Comparison of ENCODE assay signal across 10 cellular contexts in genomic region chr16:25065899-25066298, GRCh38. TPM values are rescaled to one million over a fixed set of nuclear protein-coding genes. Genes with fewer than 3 reads are reported as not detected.
DNase-seq lines count a peak whose midpoint lies in the region; ATAC-seq, FAIRE-seq and TF ChIP-seq lines count a peak whose summit lies in the region.
"Had no signal": no experiment of that assay in that cellular context is flagged by ENCODE, and none has a peak within 500 bp of the region (broad histone marks: within the 10 kb centered on the region; RNA-seq: fewer than 3 reads in every experiment).

No MANE protein-coding gene starts in this region.

- H3K79me2 ChIP-seq in mammary epithelial cell (ENCODE audit: insufficient read depth, low read length) (no peaks in the 10 kb centered on the region), SU-DHL-6 (ENCODE audit: insufficient read depth, low read length) (no peaks in the 10 kb centered on the region), keratinocyte (ENCODE audit: control insufficient read depth, insufficient read depth, low read length) (no peaks in the 10 kb centered on the region)

- intact Hi-C loops in mammary epithelial cell (cut with micrococcal nuclease) (loop anchor here (5.0 kb wide), 1 partner anchor 41 kb away; no protein-coding TSS in a partner anchor), breast epithelium (cut with DNase I; ENCODE audit: low total_unique reads) (loop anchor here (10.0 kb wide), 1 partner anchor 159 kb away; no protein-coding TSS in a partner anchor), transverse colon (cut with DNase I; ENCODE audit: low total_unique reads) (no loop called here)

- no peak for DNase-seq in mammary epithelial cell
- DNase-seq in breast epithelium (ENCODE audit: low spot score in 2 of 2) = no peak
- DNase-seq in keratinocyte (ENCODE audit: low read depth, low spot score) = no peak
- DNase-seq in transverse colon = no peak
- DNase-seq in SK-N-DZ (ENCODE audit: low spot score) = no peak
- no peak for DNase-seq in MG63
- DNase-seq: NCI-H1048 had no signal

- H3F3A ChIP-seq in SU-DHL-6 (ENCODE audit: insufficient read depth) = no peaks in the 10 kb centered on the region

- CTCF ChIA-PET in mammary epithelial cell (lab: Charles Lee; ENCODE audit: low non-redundant PET) = no interaction called here

- no TSS peak for BruUV-seq in mammary epithelial cell (replicated peaks; lab: Mats Ljungman, UMichigan)

- H3K9ac ChIP-seq in mammary epithelial cell (ENCODE audit: insufficient read depth, low read length) (no peak overlapping the region), SU-DHL-6 (ENCODE audit: low read length) (no peak overlapping the region), keratinocyte (ENCODE audit: control insufficient read depth, extremely low read depth, insufficient read depth, low read length) (no peak overlapping the region)

- peaks cover 2% of the 10 kb centered on the region for H3K4me1 ChIP-seq in mammary epithelial cell (ENCODE audit: insufficient read depth, low read length)
- H3K4me1 ChIP-seq in breast epithelium = no peaks in the 10 kb centered on the region
- peaks cover 8% of the 10 kb centered on the region for H3K4me1 ChIP-seq in keratinocyte (ENCODE audit: control insufficient read depth, extremely low read depth, insufficient read depth, low read length)
- peaks cover 0 to 16% (median 11%) of the 10 kb centered on the region in 4 donors for H3K4me1 ChIP-seq in transverse colon

- no peak for FAIRE-seq in keratinocyte (lab: Jason Lieb, UNC)

- WGBS in mammary epithelial cell (ENCODE audit: low coverage, missing lambda C conversion rate) = 65% methylated on average over 8 of the region's 8 CpGs
- 73% methylated on average over 8 of the region's 8 CpGs; no CpG with 5 or more reads in 1 of the 2 donors for WGBS in transverse colon (ENCODE audit: low coverage in 1 of 2), 2 donors

- H3K27me3 ChIP-seq in mammary epithelial cell (ENCODE audit: insufficient read depth, low read length) (no peaks in the 10 kb centered on the region), breast epithelium (no peaks in the 10 kb centered on the region), SU-DHL-6 (ENCODE audit: low read length) (no peaks in the 10 kb centered on the region), keratinocyte (ENCODE audit: control insufficient read depth, extremely low read depth, insufficient read depth, low read length) (no peaks in the 10 kb centered on the region), transverse colon (no peaks in the 10 kb centered on the region), MG63 (no peaks in the 10 kb centered on the region)
- H3K27me3 ChIP-seq: left lung had no signal

- H3K4me3 ChIP-seq in mammary epithelial cell (replicated peaks in 1 of 3; ENCODE audit: insufficient read depth in 1 of 3, low read depth in 2 of 3, low read length in 3 of 3) (no peak overlapping the region), breast epithelium (no peak overlapping the region), SU-DHL-6 (ENCODE audit: insufficient read depth, low read length, poor library complexity, severe bottlenecking) (no peak overlapping the region), keratinocyte (ENCODE audit: control insufficient read depth in 2 of 3, extremely low read depth in 1 of 3, insufficient read depth in 2 of 3, low read depth in 1 of 3, low read length in 3 of 3) (no peak overlapping the region), transverse colon (no peak overlapping the region), MG63 (no peak overlapping the region)

- H3K4me2 ChIP-seq in mammary epithelial cell (ENCODE audit: insufficient read depth, low read depth, low read length) (no peak overlapping the region), SU-DHL-6 (ENCODE audit: low read depth, low read length, poor library complexity, severe bottlenecking) (no peak overlapping the region), keratinocyte (ENCODE audit: control insufficient read depth, extremely low read depth, insufficient read depth, low read depth, low read length) (peak overlapping the region; percentile 70)

- H3K27ac ChIP-seq in mammary epithelial cell (ENCODE audit: insufficient read depth, low read depth, low read length) (no peak overlapping the region), breast epithelium (peak overlapping the region in 1 of 2 donors; percentile 93), SU-DHL-6 (ENCODE audit: low read depth, low read length) (no peak overlapping the region), keratinocyte (ENCODE audit: control insufficient read depth, insufficient read depth, low read length) (no peak overlapping the region), transverse colon (peak overlapping the region; percentile 93 to 96 (median 95))

- dilution Hi-C loops in mammary epithelial cell (cut with HindIII; ENCODE audit: low sequenced_read_pairs) = no loop called here
- dilution Hi-C loops in keratinocyte (cut with MboI; ENCODE audit: extremely low pct_ligation_motif_present, low sequenced_read_pairs) = no loop called here

- TF ChIP-seq CTCF in mammary epithelial cell (conservative IDR thresholded peaks at IDR 0.05 in 1 of 2, IDR thresholded peaks at IDR 0.05 in 1 of 2; ENCODE audit: extremely low read depth in 1 of 2, insufficient read depth in 1 of 2, low read depth in 1 of 2, low read length in 2 of 2) = no peak
- TF ChIP-seq CTCF in breast epithelium (IDR thresholded peaks at IDR 0.05) = no peak
- TF ChIP-seq CTCF in SU-DHL-6 (IDR thresholded peaks at IDR 0.05; ENCODE audit: insufficient read depth, low read length, poor library complexity, severe bottlenecking) = peak; percentile 39
- TF ChIP-seq CTCF in keratinocyte (optimal IDR thresholded peaks at IDR 0.05 in 1 of 3, IDR thresholded peaks at IDR 0.05 in 1 of 3, conservative IDR thresholded peaks at IDR 0.05 in 1 of 3; ENCODE audit: extremely low read depth in 1 of 3, insufficient read depth in 2 of 3, low read length in 3 of 3) = no peak
- TF ChIP-seq CTCF in transverse colon (IDR thresholded peaks at IDR 0.05) = no peak

- H4K20me1 ChIP-seq in mammary epithelial cell (ENCODE audit: insufficient read depth, low read length) = no peaks in the 10 kb centered on the region
- H4K20me1 ChIP-seq in SU-DHL-6 (ENCODE audit: low read depth, low read length) = no peaks in the 10 kb centered on the region
- no peaks in the 10 kb centered on the region for H4K20me1 ChIP-seq in keratinocyte (ENCODE audit: control insufficient read depth, extremely low read depth, insufficient read depth, low read length)

- TF ChIP-seq POLR2A in breast epithelium (IDR thresholded peaks at IDR 0.05) (no peak), transverse colon (IDR thresholded peaks at IDR 0.05) (no peak)

- H3K9me3 ChIP-seq in mammary epithelial cell (replicated peaks; ENCODE audit: insufficient read depth, low read length) = no peaks in the 10 kb centered on the region
- no peaks in the 10 kb centered on the region for H3K9me3 ChIP-seq in breast epithelium
- H3K9me3 ChIP-seq in SU-DHL-6 (ENCODE audit: insufficient read depth, low read length) = no peaks in the 10 kb centered on the region
- no peaks in the 10 kb centered on the region for H3K9me3 ChIP-seq in keratinocyte (ENCODE audit: control insufficient read depth, low read depth, low read length)
- H3K9me3 ChIP-seq in transverse colon = no peaks in the 10 kb centered on the region
- no peaks in the 10 kb centered on the region for H3K9me3 ChIP-seq in MG63
- H3K9me3 ChIP-seq: left lung had no signal

- no peak for ATAC-seq in GM19467 (IDR thresholded peaks at IDR 0.05; ENCODE audit: unreplicated experiment)

- no peaks in the 10 kb centered on the region for H3K9me1 ChIP-seq in keratinocyte (ENCODE audit: control insufficient read depth, extremely low read depth, insufficient read depth, low read length)

- peak overlapping the region; percentile 94 for H2AFZ ChIP-seq in mammary epithelial cell (ENCODE audit: low read depth, low read length)
- H2AFZ ChIP-seq in SU-DHL-6 (ENCODE audit: low read depth, low read length, severe bottlenecking) = peak overlapping the region; percentile 87
- H2AFZ ChIP-seq in keratinocyte (ENCODE audit: control insufficient read depth, low read length) = peak overlapping the region; percentile 83

- H3K9me2 ChIP-seq in SU-DHL-6 (replicated peaks; ENCODE audit: insufficient read depth, low read length) = no peaks in the 10 kb centered on the region

- in situ Hi-C loops in mammary epithelial cell (cut with MboI; ENCODE audit: low sequenced_read_pairs in 2 of 2) (no loop called here), transverse colon (cut with MboI; ENCODE audit: low pct_ligation_motif_present in 1 of 4, low pct_unique_long_range_greater_than_20kb in 1 of 4, low sequenced_read_pairs in 3 of 4) (loop anchor here in 2 of 4 donors (10.0 to 25.0 kb wide), 2 partner anchors 146 to 159 kb away; partner anchors contain the start of gene AQP8 (in 1 of the 2))

- H3K36me3 ChIP-seq in mammary epithelial cell (ENCODE audit: insufficient read depth, low read length) (no peaks in the 10 kb centered on the region), breast epithelium (no peaks in the 10 kb centered on the region), SU-DHL-6 (ENCODE audit: low read length) (no peaks in the 10 kb centered on the region), keratinocyte (ENCODE audit: control insufficient read depth in 2 of 2, extremely low read depth in 1 of 2, insufficient read depth in 2 of 2, low read length in 2 of 2) (no peaks in the 10 kb centered on the region), transverse colon (no peaks in the 10 kb centered on the region), MG63 (no peaks in the 10 kb centered on the region)
- H3K36me3 ChIP-seq: left lung had no signal

- no peak for TF ChIP-seq EP300 in transverse colon (IDR thresholded peaks at IDR 0.05; ENCODE audit: low read depth)

RNA-seq across cellular contexts. Expression of gene LCMT1, which starts 45.6 kb away (rescaled TPM):
- 10 to 100 TPM; 30.5 to 43.0 TPM for total RNA-seq in mammary epithelial cell
- 31.6 TPM for polyA plus RNA-seq in mammary epithelial cell
- polyA minus RNA-seq in mammary epithelial cell = 20.1 TPM
- total RNA-seq in breast epithelium = 10 to 100 TPM; 26.9 to 38.3 (median 30.4) TPM
- polyA plus RNA-seq in keratinocyte = 23.6 to 35.1 TPM (median 30.3 TPM) in 3 replicates
- 43.7 TPM for polyA plus RNA-seq in keratinocyte (2011; ENCODE audit: low read depth)
- 31.6 and 38.0 TPM in 2 replicates for polyA plus RNA-seq in keratinocyte (2011; cell fraction: cytosol; rRNA removed)
- polyA plus RNA-seq in keratinocyte (2011; cell fraction: nucleus; rRNA removed) = 17.9 and 18.0 TPM in 2 replicates
- polyA plus RNA-seq in keratinocyte (2012; ENCODE audit: low replicate concordance) = 39.2 and 40.9 TPM in 2 replicates
- 33.6 to 37.5 TPM (median 36.4 TPM) in 3 replicates for polyA minus RNA-seq in keratinocyte
- 34.5 TPM for polyA minus RNA-seq in keratinocyte (2011; cell fraction: cytosol; rRNA and poly(A)+ RNA removed)
- 13.6 and 18.1 TPM in 2 replicates for polyA minus RNA-seq in keratinocyte (2011; cell fraction: nucleus; rRNA and poly(A)+ RNA removed)
- 10 to 100 TPM; 23.5 to 53.7 (median 43.6) TPM for total RNA-seq in transverse colon
- polyA plus RNA-seq in SK-N-DZ (2014; cell fraction: cytosol; rRNA removed) = 52.6 and 53.8 TPM in 2 replicates
- polyA plus RNA-seq in SK-N-DZ (2014; cell fraction: nucleus; rRNA removed) = 41.6 and 45.1 TPM in 2 replicates
- 64.8 and 88.2 TPM in 2 replicates for total RNA-seq in MG63 (2014; rRNA removed; shearing (Covaris generic); ENCODE audit: low replicate concordance)

RNA-seq across cellular contexts. Expression of gene ARHGAP17, which starts 50.7 kb away (rescaled TPM):
- total RNA-seq in mammary epithelial cell = 10 to 100 TPM; 11.2 to 45.5 TPM
- 10.4 TPM for polyA plus RNA-seq in mammary epithelial cell
- polyA minus RNA-seq in mammary epithelial cell = 93.1 TPM
- 10 to 100 TPM; 40.8 to 43.6 (median 43.6) TPM for total RNA-seq in breast epithelium
- polyA plus RNA-seq in keratinocyte = 6.2 to 14.1 TPM (median 9.6 TPM) in 3 replicates
- 60.2 TPM for polyA plus RNA-seq in keratinocyte (2011; ENCODE audit: low read depth)
- 14.7 and 25.0 TPM in 2 replicates for polyA plus RNA-seq in keratinocyte (2011; cell fraction: cytosol; rRNA removed)
- 33.4 and 34.9 TPM in 2 replicates for polyA plus RNA-seq in keratinocyte (2011; cell fraction: nucleus; rRNA removed)
- 21.3 and 23.8 TPM in 2 replicates for polyA plus RNA-seq in keratinocyte (2012; ENCODE audit: low replicate concordance)
- polyA minus RNA-seq in keratinocyte = 19.8 to 25.2 TPM (median 24.1 TPM) in 3 replicates
- polyA minus RNA-seq in keratinocyte (2011; cell fraction: cytosol; rRNA and poly(A)+ RNA removed) = 15.2 TPM
- 18.1 and 35.2 TPM in 2 replicates for polyA minus RNA-seq in keratinocyte (2011; cell fraction: nucleus; rRNA and poly(A)+ RNA removed)
- total RNA-seq in transverse colon = 100 to 1,000 TPM in 3 of 4 donors, 10 to 100 TPM in 1; 60.9 to 141 (median 102) TPM
- 21.4 and 32.6 TPM in 2 replicates for polyA plus RNA-seq in SK-N-DZ (2014; cell fraction: cytosol; rRNA removed)
- polyA plus RNA-seq in SK-N-DZ (2014; cell fraction: nucleus; rRNA removed) = 31.4 and 47.1 TPM in 2 replicates
- total RNA-seq in MG63 (2014; rRNA removed; shearing (Covaris generic); ENCODE audit: low replicate concordance) = 17.5 and 36.1 TPM in 2 replicates

Comparison
In these comparisons a context has a peak if more than half of its experiments do, and no peak if none do; other contexts are left out.
1. H3K27ac ChIP-seq: peak in transverse colon (4 of 4); none in mammary epithelial cell (single experiment), SU-DHL-6 (single experiment) and keratinocyte (single experiment).
2. Peak in every context shown above with its lines, with median percentiles within 50 percentile points of each other: H2AFZ ChIP-seq.